ENCODE assay signal across 8 cellular contexts in the genomic region with DNA sequence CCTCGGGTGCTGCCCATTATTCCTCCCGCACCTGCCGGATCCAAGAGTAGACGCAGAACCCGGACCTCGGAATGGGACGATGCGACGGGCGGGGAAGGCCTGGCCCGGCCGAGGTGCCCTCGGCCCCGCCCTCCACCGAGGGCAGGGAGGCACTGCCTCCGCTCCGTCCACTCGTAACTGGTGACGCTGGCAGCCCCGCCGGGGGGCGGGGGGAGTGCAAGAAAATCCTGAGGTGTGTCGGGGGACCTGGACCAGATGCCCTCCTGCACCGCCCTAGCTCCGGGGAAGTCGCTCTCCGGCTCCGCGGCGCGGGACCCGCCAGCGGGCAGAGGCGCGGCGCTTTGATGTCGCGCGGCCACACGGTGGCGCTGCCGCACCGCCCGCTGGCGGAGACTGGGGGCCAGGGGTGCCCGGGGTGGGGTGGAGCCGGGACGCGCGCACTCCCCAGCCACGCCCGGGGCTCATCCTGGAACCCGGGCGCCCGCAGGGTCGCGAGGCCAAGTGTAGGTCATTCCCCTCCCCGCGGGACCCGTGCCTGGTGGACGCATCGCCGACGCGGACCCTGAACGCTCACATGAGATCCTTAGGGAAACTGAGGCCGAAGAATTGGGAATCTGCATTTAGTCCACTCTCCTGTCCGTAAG.
DNase-seq lines count a peak whose midpoint lies in the region; ATAC-seq and TF ChIP-seq lines count a peak whose summit lies in the region.

No MANE protein-coding gene starts in this region.

- H3K27ac ChIP-seq in ovary (no peak overlapping the region), tibial nerve (no peak overlapping the region)

- no peaks in the 10 kb centered on the region for H3K36me3 Mint-ChIP-seq in activated naive CD4-positive, alpha-beta T cell treated with anti-CD3 and anti-CD28 coated beads, Interleukin-2, amount 50 U/mL, for 24 hours

- H3K4me3 ChIP-seq in AG09309 (ENCODE audit: control insufficient read depth, low read depth, low read length), result peak overlapping the region; percentile 57
- peak overlapping the region; percentile 32 for H3K4me3 ChIP-seq in ovary
- peak overlapping the region; percentile 14 to 50 (median 42) for H3K4me3 ChIP-seq in tibial nerve

- peaks cover 48% of the 10 kb centered on the region for H3K27me3 Mint-ChIP-seq in activated naive CD4-positive, alpha-beta T cell treated with anti-CD3 and anti-CD28 coated beads, Interleukin-2, amount 50 U/mL, for 24 hours

- H3K4me1 ChIP-seq in ovary (ENCODE audit: insufficient read depth) (no peaks in the 10 kb centered on the region), tibial nerve (peaks cover 0 to 17% (median 3%) of the 10 kb centered on the region in 4 donors)

- TF ChIP-seq EP300 in ovary (IDR thresholded peaks at IDR 0.05) (no peak), tibial nerve (IDR thresholded peaks at IDR 0.05) (no peak)

- TF ChIP-seq CTCF in AG09309 (IDR thresholded peaks at IDR 0.05; ENCODE audit: control insufficient read depth, insufficient read depth, low read depth, low read length, missing control alignments), result peak; percentile 38
- TF ChIP-seq CTCF in ovary (IDR thresholded peaks at IDR 0.05), result peak; percentile 91 to 94 (median 91)
- peak; percentile 82 to 93 (median 92) for TF ChIP-seq CTCF in tibial nerve (IDR thresholded peaks at IDR 0.05)

- H3K27me3 ChIP-seq in ovary (no peaks in the 10 kb centered on the region), tibial nerve (peaks cover 0 to 63% of the 10 kb centered on the region in 2 donors)

- ATAC-seq in GM18909 (IDR thresholded peaks at IDR 0.05; ENCODE audit: poor library complexity, unreplicated experiment) (peak; percentile 86), HG03135 (IDR thresholded peaks at IDR 0.05; ENCODE audit: unreplicated experiment) (peak; percentile 74)

- WGBS in ovary, 3 donors, result 0 to 1% (median 1%) methylated on average over 22 to 68 of the region's 68 CpGs
- WGBS in tibial nerve, 2 donors, result 1 to 2% methylated on average over 27 to 68 of the region's 68 CpGs

- no peak overlapping the region for H3K27ac Mint-ChIP-seq in activated naive CD4-positive, alpha-beta T cell treated with anti-CD3 and anti-CD28 coated beads, Interleukin-2, amount 50 U/mL, for 24 hours

- DNase-seq in AG09309 (ENCODE audit: low read depth), result no peak
- DNase-seq in RPMI8226, result peak; percentile 30
- peak; percentile 78 for DNase-seq in cardiac septum (ENCODE audit: low spot score)
- peak; percentile 52 to 79 (median 68) for DNase-seq in ovary
- DNase-seq in tibial nerve (ENCODE audit: low spot score in 2 of 2), result no peak

- no peaks in the 10 kb centered on the region for H3K36me3 ChIP-seq in ovary
- no peaks in the 10 kb centered on the region for H3K36me3 ChIP-seq in tibial nerve

- no peaks in the 10 kb centered on the region for H3K9me3 Mint-ChIP-seq in activated naive CD4-positive, alpha-beta T cell treated with anti-CD3 and anti-CD28 coated beads, Interleukin-2, amount 50 U/mL, for 24 hours

- no peaks in the 10 kb centered on the region for H3K4me1 Mint-ChIP-seq in activated naive CD4-positive, alpha-beta T cell treated with anti-CD3 and anti-CD28 coated beads, Interleukin-2, amount 50 U/mL, for 24 hours

- intact Hi-C loops in cardiac septum (cut with DNase I), result loop anchor here (5.0 kb wide), 1 partner anchor 885 kb away; no protein-coding TSS in a partner anchor
- intact Hi-C loops in ovary (cut with DNase I), result loop anchor here in 2 of 4 donors (2.0 to 10.0 kb wide), 4 partner anchors 234 to 890 kb away; a partner anchor contains a TSS

- H3K9me3 ChIP-seq in ovary (no peaks in the 10 kb centered on the region), tibial nerve (peaks cover 0 to 6% (median 0%) of the 10 kb centered on the region in 4 donors)

- no peak for TF ChIP-seq POLR2A in ovary (IDR thresholded peaks at IDR 0.05)
- TF ChIP-seq POLR2A in tibial nerve (IDR thresholded peaks at IDR 0.05), result no peak

- peak overlapping the region; percentile 62 for H3K4me3 Mint-ChIP-seq in activated naive CD4-positive, alpha-beta T cell treated with anti-CD3 and anti-CD28 coated beads, Interleukin-2, amount 50 U/mL, for 24 hours

Comparison
In these comparisons a context has a peak if more than half of its experiments do, and no peak if none do; other contexts are left out.
1. DNase-seq: peak in RPMI8226 (single experiment), cardiac septum (single experiment) and ovary (5 of 5); none in AG09309 (single experiment) and tibial nerve (0 of 2).
2. CTCF ChIP-seq: peak in every context shown above with its lines; median percentile 92 in tibial nerve; 91 in ovary; 38 in AG09309.
3. Peak in every context shown above with its lines, with median percentiles within 50 percentile points of each other: H3K4me3 ChIP-seq.